Comparison of ENCODE assay signal across 8 cellular contexts in the genomic region with DNA sequence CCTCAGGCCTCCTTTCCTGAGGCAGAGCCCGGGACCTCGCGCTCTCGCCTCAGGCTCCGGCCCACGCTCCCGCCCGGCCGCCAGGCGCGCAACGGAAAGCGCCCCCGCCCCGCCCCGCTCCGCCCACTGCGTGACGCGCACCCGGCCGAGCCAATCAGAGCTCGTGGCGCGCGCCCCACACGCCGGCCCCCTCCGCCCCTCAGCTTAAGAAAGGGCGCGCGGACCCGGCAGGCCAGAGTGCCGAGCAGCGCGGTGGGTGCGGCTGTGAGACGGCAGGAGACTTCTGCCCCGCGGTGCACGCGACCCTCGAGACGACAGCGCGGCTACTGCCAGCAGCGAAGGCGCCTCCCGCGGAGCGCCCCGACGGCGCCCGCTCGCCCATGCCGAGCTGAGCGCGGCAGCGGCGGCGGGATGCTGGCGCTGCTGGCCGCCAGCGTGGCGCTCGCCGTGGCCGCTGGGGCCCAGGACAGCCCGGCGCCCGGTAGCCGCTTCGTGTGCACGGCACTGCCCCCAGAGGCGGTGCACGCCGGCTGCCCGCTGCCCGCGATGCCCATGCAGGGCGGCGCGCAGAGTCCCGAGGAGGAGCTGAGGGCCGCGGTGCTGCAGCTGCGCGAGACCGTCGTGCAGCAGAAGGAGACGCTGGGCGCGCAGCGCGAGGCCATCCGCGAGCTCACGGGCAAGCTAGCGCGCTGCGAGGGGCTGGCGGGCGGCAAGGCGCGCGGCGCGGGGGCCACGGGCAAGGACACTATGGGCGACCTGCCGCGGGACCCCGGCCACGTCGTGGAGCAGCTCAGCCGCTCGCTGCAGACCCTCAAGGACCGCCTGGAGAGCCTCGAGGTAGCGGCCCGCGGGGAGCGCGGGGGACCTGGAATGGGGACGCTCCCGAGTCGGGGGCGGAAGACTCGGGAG. TPM values are rescaled to one million over a fixed set of nuclear protein-coding genes. Genes with fewer than 3 reads are reported as not detected.
DNase-seq lines count a peak whose midpoint lies in the region; TF ChIP-seq lines count a peak whose summit lies in the region.

A gene with protein sequence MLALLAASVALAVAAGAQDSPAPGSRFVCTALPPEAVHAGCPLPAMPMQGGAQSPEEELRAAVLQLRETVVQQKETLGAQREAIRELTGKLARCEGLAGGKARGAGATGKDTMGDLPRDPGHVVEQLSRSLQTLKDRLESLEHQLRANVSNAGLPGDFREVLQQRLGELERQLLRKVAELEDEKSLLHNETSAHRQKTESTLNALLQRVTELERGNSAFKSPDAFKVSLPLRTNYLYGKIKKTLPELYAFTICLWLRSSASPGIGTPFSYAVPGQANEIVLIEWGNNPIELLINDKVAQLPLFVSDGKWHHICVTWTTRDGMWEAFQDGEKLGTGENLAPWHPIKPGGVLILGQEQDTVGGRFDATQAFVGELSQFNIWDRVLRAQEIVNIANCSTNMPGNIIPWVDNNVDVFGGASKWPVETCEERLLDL (plus strand): TSS at position 235 of the 909 bp plus-strand sequence. CDS start 177 bp downstream, at position 412.

- H3K4me3 ChIP-seq in fibroblast of the aortic adventitia (ENCODE audit: low read depth, low read length), result peak within 1 kb of the TSS; percentile 45

- no peak for TF ChIP-seq CTCF in fibroblast of the aortic adventitia (IDR thresholded peaks at IDR 0.05; ENCODE audit: insufficient read depth, low read length)

- peak; percentile 47 for DNase-seq in GOT3 (lab: John Stamatoyannopoulos, UW)
- peak; percentile 61 for DNase-seq in NCI-H82 treated with DMSO at 0.1 percent for 48 hours (lab: John Stamatoyannopoulos, UW; ENCODE audit: unreplicated experiment)
- DNase-seq in fibroblast of the aortic adventitia (ENCODE audit: low read depth), result peak; percentile 12
- DNase-seq in occipital lobe (lab: John Stamatoyannopoulos, UW), result peak; percentile 64
- DNase-seq in MV-4-11 (lab: John Stamatoyannopoulos, UW), result no peak
- no peak for DNase-seq in epidermal melanocyte (ENCODE audit: insufficient read length, low spot score)
- DNase-seq in activated naive CD4-positive, alpha-beta T cell treated with Interleukin-2 at 50 U/mL for 16 hours, result no peak
- DNase-seq in NCI-H748 treated with DMSO at 0.1 percent for 48 hours (lab: John Stamatoyannopoulos, UW), result no peak

RNA-seq across cellular contexts. Expression of the gene that starts here (rescaled TPM):
- total RNA-seq in fibroblast of the aortic adventitia (ENCODE audit: low replicate concordance), result 0.25 and 2.5 TPM in 2 replicates
- 5.8 TPM for total RNA-seq in occipital lobe

Comparison
In these comparisons a context has a peak if more than half of its experiments do, and no peak if none do; other contexts are left out.
1. DNase-seq: peak in GOT3 (single experiment), NCI-H82 treated with DMSO at 0.1 percent for 48 hours (single experiment), fibroblast of the aortic adventitia (single experiment) and occipital lobe (single experiment); none in MV-4-11 (single experiment), epidermal melanocyte (single experiment), activated naive CD4-positive, alpha-beta T cell treated with Interleukin-2 at 50 U/mL for 16 hours (single experiment) and NCI-H748 treated with DMSO at 0.1 percent for 48 hours (single experiment).